In genomic region chr6:137218917-137219663, GRCh38 we compare ENCODE assay signal across 8 cellular contexts. TPM values are rescaled to one million over a fixed set of nuclear protein-coding genes. Genes with fewer than 3 reads are reported as not detected.
DNase-seq lines count a peak whose midpoint lies in the region; ATAC-seq, FAIRE-seq and TF ChIP-seq lines count a peak whose summit lies in the region.

TSS of gene IFNGR1 (minus strand) at chr6:137219385. CDS start at chr6:137219327, 58 bp downstream.

- H3K27me3 ChIP-seq in astrocyte (ENCODE audit: insufficient read depth, low read length) (no peaks in the 10 kb centered on the region), right atrium auricular region (no peaks in the 10 kb centered on the region)

- peak; percentile 83 to 85 for DNase-seq in NCI-H2081 (lab: John Stamatoyannopoulos, UW)
- peak; percentile 95 for DNase-seq in T-helper 9 cell
- DNase-seq in astrocyte (ENCODE audit: low read depth): peak; percentile 81
- DNase-seq in right atrium auricular region (ENCODE audit: low spot score): peak; percentile 97
- DNase-seq in pulmonary artery endothelial cell (ENCODE audit: low read depth, low spot score): peak; percentile 60
- DNase-seq in urothelium cell line (ENCODE audit: low spot score): peak; percentile 97

- H3K4me2 ChIP-seq in astrocyte (ENCODE audit: low read length): peak within 1 kb of the TSS; percentile 90

- no peaks in the 10 kb centered on the region for H3K36me3 Mint-ChIP-seq in astrocyte (ENCODE audit: low read depth, unreplicated experiment)

- no peaks in the 10 kb centered on the region for H3K27me3 Mint-ChIP-seq in astrocyte (ENCODE audit: low read depth, unreplicated experiment)

- H3K79me2 ChIP-seq in astrocyte (ENCODE audit: insufficient read depth, low read length): peaks cover 51% of the 10 kb centered on the region

- H3K9me3 Mint-ChIP-seq in astrocyte (ENCODE audit: unreplicated experiment): no peaks in the 10 kb centered on the region

- peaks cover 27% of the 10 kb centered on the region for H3K4me1 Mint-ChIP-seq in astrocyte (ENCODE audit: low read depth, unreplicated experiment)

- H3K9me3 ChIP-seq in astrocyte (ENCODE audit: insufficient read depth, low read depth, low read length) (no peaks in the 10 kb centered on the region), right atrium auricular region (no peaks in the 10 kb centered on the region)

- H3K27ac ChIP-seq in astrocyte (ENCODE audit: low read depth, low read length): peak within 1 kb of the TSS; percentile 93
- peak within 1 kb of the TSS; percentile 99 to 100 for H3K27ac ChIP-seq in right atrium auricular region

- H3K4me3 Mint-ChIP-seq in astrocyte (ENCODE audit: unreplicated experiment): peak within 1 kb of the TSS; percentile 100

- H4K20me1 ChIP-seq in astrocyte (ENCODE audit: insufficient read depth, low read length): peaks cover 32% of the 10 kb centered on the region

- H3K9ac ChIP-seq in astrocyte (ENCODE audit: low read length): peak within 1 kb of the TSS; percentile 96

- H3K4me1 ChIP-seq in astrocyte (ENCODE audit: insufficient read depth, low read length): peaks cover 12% of the 10 kb centered on the region
- peaks cover 0 to 79% of the 10 kb centered on the region in 2 donors for H3K4me1 ChIP-seq in right atrium auricular region

- H3K4me3 ChIP-seq in astrocyte (ENCODE audit: insufficient read depth, low read depth, low read length) (peak within 1 kb of the TSS; percentile 97), right atrium auricular region (peak within 1 kb of the TSS; percentile 95)

- FAIRE-seq in astrocyte (lab: Jason Lieb, UNC) (no peak), urothelium cell line (lab: Jason Lieb, UNC) (no peak)

- peak within 1 kb of the TSS; percentile 95 for H3K27ac Mint-ChIP-seq in astrocyte (ENCODE audit: unreplicated experiment)

- ATAC-seq in GM18508 (IDR thresholded peaks at IDR 0.05; ENCODE audit: insufficient read depth, unreplicated experiment) (peak; percentile 65), HG02981 (IDR thresholded peaks at IDR 0.05; ENCODE audit: unreplicated experiment) (peak; percentile 91)

- H2AFZ ChIP-seq in astrocyte (ENCODE audit: low read depth, low read length): peak within 1 kb of the TSS; percentile 98

- no peak for TF ChIP-seq CTCF in astrocyte (IDR thresholded peaks at IDR 0.05; ENCODE audit: insufficient read depth, low read depth, low read length)
- TF ChIP-seq CTCF in right atrium auricular region (IDR thresholded peaks at IDR 0.05): no peak

- no peaks in the 10 kb centered on the region for H3K36me3 ChIP-seq in astrocyte (ENCODE audit: insufficient read depth, low read length)
- no peaks in the 10 kb centered on the region for H3K36me3 ChIP-seq in right atrium auricular region

RNA-seq across cellular contexts. Expression of gene IFNGR1, which starts in this region (rescaled TPM):
- 38.3 and 42.3 TPM in 2 replicates for total RNA-seq in astrocyte
- 100 to 1,000 TPM; 111 to 143 TPM for total RNA-seq in right atrium auricular region
- total RNA-seq in pulmonary artery endothelial cell: 64.4 and 79.1 TPM in 2 replicates

Comparison
In these comparisons a context has a peak if more than half of its experiments do, and no peak if none do; other contexts are left out.
1. Peak in every context shown above with its lines: DNase-seq, ATAC-seq, H3K4me3 ChIP-seq and H3K27ac ChIP-seq.